ENCODE assay signal across 34 cellular contexts in genomic region chr6:137192821-137193220, GRCh38. TPM values are rescaled to one million over a fixed set of nuclear protein-coding genes. Genes with fewer than 3 reads are reported as not detected.
"Had no signal": no experiment of that assay in that cellular context is flagged by ENCODE, and none has a peak within 500 bp of the region (broad histone marks: within the 10 kb centered on the region; RNA-seq: fewer than 3 reads in every experiment).

No MANE protein-coding gene starts in this region.

- H3K4me1 ChIP-seq: pancreas, prostate gland, sigmoid colon had no signal

- H3K27me3 ChIP-seq: left lung, pancreas, sigmoid colon, spleen, tibial nerve, upper lobe of left lung, vagina had no signal

- H3K27me3 Mint-ChIP-seq: stimulated activated naive CD8-positive, alpha-beta T cell treated with anti-CD3 and anti-CD28 coated beads, Interleukin-15, amount 100 ng/mL, for 72 hours had no signal

- ATAC-seq: left colon; naive thymus-derived CD8-positive, alpha-beta T cell; pancreas; stimulated activated effector memory CD8-positive, alpha-beta T cell treated with anti-CD3 and anti-CD28 coated beads, Interleukin-12 subunit alpha, Interleukin-12 subunit beta, amount 100 ng/mL, for 72 hours; stimulated activated naive CD8-positive, alpha-beta T cell treated with anti-CD3 and anti-CD28 coated beads, Interleukin-15, amount 100 ng/mL, for 72 hours had no signal

- H3K9me3 ChIP-seq: prostate gland, sigmoid colon, vagina had no signal

- H3K27ac ChIP-seq: left lung, lower lobe of right lung, pancreas, prostate gland, sigmoid colon, spleen, vagina had no signal

- H3K4me3 ChIP-seq: left lung, lower lobe of right lung, pancreas, prostate gland, sigmoid colon, spleen, tibial nerve, upper lobe of left lung, vagina had no signal

- H3K27ac Mint-ChIP-seq: immature natural killer cell; naive thymus-derived CD8-positive, alpha-beta T cell; nephron; stimulated activated effector memory CD8-positive, alpha-beta T cell treated with anti-CD3 and anti-CD28 coated beads, Interleukin-12 subunit alpha, Interleukin-12 subunit beta, amount 100 ng/mL, for 72 hours had no signal

- DNase-seq: hypothalamus; immature natural killer cell; kidney; left colon; left lung; lower lobe of right lung; mammary epithelial cell; mesenchymal stem cell; naive thymus-derived CD8-positive, alpha-beta T cell; nucleus accumbens; pancreas; posterior cingulate gyrus; retina; right cardiac atrium; sigmoid colon; small intestine; spleen; stimulated activated CD4-positive, alpha-beta T cell treated with anti-CD3 and anti-CD28 coated beads, Interleukin-4, amount 100 ng/mL, for 24 hours; stimulated activated naive CD4-positive, alpha-beta T cell treated with Interleukin-2 at 50 U/mL for 16 hours; stimulated activated naive CD8-positive, alpha-beta T cell treated with anti-CD3 and anti-CD28 coated beads, Interleukin-15, amount 100 ng/mL, for 72 hours; substantia nigra; upper lobe of left lung had no signal

- FAIRE-seq: islet of Langerhans, kidney, pancreas, small intestine had no signal

- H3K4me3 Mint-ChIP-seq: immature natural killer cell; naive thymus-derived CD8-positive, alpha-beta T cell; nephron; neural crest cell; stimulated activated effector memory CD8-positive, alpha-beta T cell treated with anti-CD3 and anti-CD28 coated beads, Interleukin-12 subunit alpha, Interleukin-12 subunit beta, amount 100 ng/mL, for 72 hours; stimulated activated naive CD8-positive, alpha-beta T cell treated with anti-CD3 and anti-CD28 coated beads, Interleukin-15, amount 100 ng/mL, for 72 hours had no signal

- H3K4me1 Mint-ChIP-seq: neural crest cell; stimulated activated naive CD8-positive, alpha-beta T cell treated with anti-CD3 and anti-CD28 coated beads, Interleukin-15, amount 100 ng/mL, for 72 hours had no signal

- H3K36me3 ChIP-seq: prostate gland had no signal

RNA-seq across cellular contexts. Expression of gene IL22RA2, which starts 19.4 kb away (rescaled TPM):
- total RNA-seq: kidney; left colon; left lung; lower lobe of right lung; mammary epithelial cell; mucosa of gallbladder; naive thymus-derived CD8-positive, alpha-beta T cell; neural crest cell; osteoblast; prostate gland; sigmoid colon; temporal lobe; tibial nerve; upper lobe of left lung; urinary bladder; vagina had no signal
- polyA plus RNA-seq: immature natural killer cell; liver; mammary epithelial cell; naive thymus-derived CD8-positive, alpha-beta T cell; pancreas; urinary bladder had no signal
